9 cellular contexts compared by ENCODE assay signal in genomic region chr20:41011551-41012067, GRCh38. TPM values are rescaled to one million over a fixed set of nuclear protein-coding genes. Genes with fewer than 3 reads are reported as not detected.
DNase-seq lines count a peak whose midpoint lies in the region; ATAC-seq and TF ChIP-seq lines count a peak whose summit lies in the region.
"Had no signal": no experiment of that assay in that cellular context is flagged by ENCODE, and none has a peak within 500 bp of the region (broad histone marks: within the 10 kb centered on the region; RNA-seq: fewer than 3 reads in every experiment).

No MANE protein-coding gene starts in this region.

- H3K4me1 ChIP-seq in PC-9 (replicated peaks; ENCODE audit: insufficient read depth) (peaks cover 82% of the 10 kb centered on the region), thyroid gland (peaks cover 12 to 45% of the 10 kb centered on the region in 2 donors)

- no peaks in the 10 kb centered on the region for H3K9me3 ChIP-seq in PC-9 (ENCODE audit: insufficient read depth, low read depth)
- no peaks in the 10 kb centered on the region for H3K9me3 ChIP-seq in thyroid gland

- H3K4me1 Mint-ChIP-seq in activated naive CD4-positive, alpha-beta T cell treated with anti-CD3 and anti-CD28 coated beads for 36 hours (ENCODE audit: low read depth): peaks cover 25% of the 10 kb centered on the region

- POLR2A ChIA-PET in PC-9 (lab: Charles Lee; ENCODE audit: unreplicated experiment): no interaction called here

- DNase-seq in activated naive CD4-positive, alpha-beta T cell treated with anti-CD3 and anti-CD28 coated beads, Interleukin-2, amount 50 U/mL, for 72 hours (ENCODE audit: low spot score in 2 of 2): no peak
- DNase-seq in activated naive CD4-positive, alpha-beta T cell treated with anti-CD3 and anti-CD28 coated beads for 36 hours: no peak
- DNase-seq in PC-9 (peak; percentile 33 to 63), thyroid gland (no peak), omental fat pad (ENCODE audit: low spot score) (no peak), DMS153 (lab: John Stamatoyannopoulos, UW) (no peak), NCI-H2227 (lab: John Stamatoyannopoulos, UW; ENCODE audit: unreplicated experiment) (no peak)

- no peaks in the 10 kb centered on the region for H4K20me1 ChIP-seq in PC-9 (ENCODE audit: insufficient read depth)

- H3K27ac Mint-ChIP-seq in activated naive CD4-positive, alpha-beta T cell treated with anti-CD3 and anti-CD28 coated beads, Interleukin-2, amount 50 U/mL, for 72 hours: peak overlapping the region; percentile 28 to 65
- no peak overlapping the region for H3K27ac Mint-ChIP-seq in activated naive CD4-positive, alpha-beta T cell treated with anti-CD3 and anti-CD28 coated beads for 36 hours

- no peak overlapping the region for H3K4me3 Mint-ChIP-seq in activated naive CD4-positive, alpha-beta T cell treated with anti-CD3 and anti-CD28 coated beads for 36 hours

- 0 out of 2 replicates have a peak overlapping the region, but pooled peaks have one; percentile 15 for H2AFZ ChIP-seq in PC-9

- ATAC-seq in activated naive CD4-positive, alpha-beta T cell treated with anti-CD3 and anti-CD28 coated beads, Interleukin-2, amount 50 U/mL, for 72 hours: peak; percentile 76 to 84
- peak; percentile 83 for ATAC-seq in HG03025 (IDR thresholded peaks at IDR 0.05; ENCODE audit: low FRiP score, unreplicated experiment)
- no peak for ATAC-seq in omental fat pad (ENCODE audit: low FRiP score)

- intact Hi-C loops in activated naive CD4-positive, alpha-beta T cell treated with anti-CD3 and anti-CD28 coated beads for 36 hours (cut with micrococcal nuclease): no loop called here
- intact Hi-C loops in PC-9 (cut with micrococcal nuclease; ENCODE audit: unreplicated experiment): no loop called here
- intact Hi-C loops in thyroid gland (cut with DNase I): no loop called here

- H3K36me3 ChIP-seq in PC-9 (ENCODE audit: low read depth) (no peaks in the 10 kb centered on the region), thyroid gland (no peaks in the 10 kb centered on the region)

- CTCF ChIA-PET in activated naive CD4-positive, alpha-beta T cell treated with anti-CD3 and anti-CD28 coated beads for 36 hours (lab: Charles Lee): interaction anchor here (2.6 kb wide), 1 partner anchor 21 kb away, joined by 8 read pairs; no protein-coding TSS in a partner anchor
- CTCF ChIA-PET in PC-9 (lab: Charles Lee): interaction anchor here (0.8 kb wide), 1 partner anchor 21 kb away, joined by 4 read pairs; no protein-coding TSS in a partner anchor

- H3K27ac ChIP-seq in PC-9: no peak overlapping the region
- peak overlapping the region in 2 of 3 donors; percentile 46 to 48 for H3K27ac ChIP-seq in thyroid gland
- H3K27ac ChIP-seq: SK-N-MC had no signal

- H3K27me3 ChIP-seq in PC-9 (ENCODE audit: insufficient read depth, low read depth): no peaks in the 10 kb centered on the region
- no peaks in the 10 kb centered on the region for H3K27me3 ChIP-seq in thyroid gland

- H3K4me3 ChIP-seq in PC-9: no peak overlapping the region
- H3K4me3 ChIP-seq in thyroid gland (replicated peaks in 1 of 3): no peak overlapping the region
- H3K4me3 ChIP-seq: SK-N-MC had no signal

- BruUV-seq in PC-9 (replicated peaks; lab: Mats Ljungman, UMichigan): no TSS peak

- peaks cover 0 to 6% of the 10 kb centered on the region in 2 donors for H3K9me3 Mint-ChIP-seq in activated naive CD4-positive, alpha-beta T cell treated with anti-CD3 and anti-CD28 coated beads, Interleukin-2, amount 50 U/mL, for 72 hours
- H3K9me3 Mint-ChIP-seq in activated naive CD4-positive, alpha-beta T cell treated with anti-CD3 and anti-CD28 coated beads for 36 hours: no peaks in the 10 kb centered on the region

- no peaks in the 10 kb centered on the region for H3K27me3 Mint-ChIP-seq in activated naive CD4-positive, alpha-beta T cell treated with anti-CD3 and anti-CD28 coated beads for 36 hours (ENCODE audit: low read depth)

- TF ChIP-seq CTCF in PC-9 (conservative IDR thresholded peaks at IDR 0.05): no peak
- TF ChIP-seq CTCF in thyroid gland (IDR thresholded peaks at IDR 0.05): no peak
- TF ChIP-seq CTCF in omental fat pad (IDR thresholded peaks at IDR 0.05): no peak

- peaks cover 0 to 7% of the 10 kb centered on the region in 2 donors for H3K36me3 Mint-ChIP-seq in activated naive CD4-positive, alpha-beta T cell treated with anti-CD3 and anti-CD28 coated beads, Interleukin-2, amount 50 U/mL, for 72 hours
- no peaks in the 10 kb centered on the region for H3K36me3 Mint-ChIP-seq in activated naive CD4-positive, alpha-beta T cell treated with anti-CD3 and anti-CD28 coated beads for 36 hours (ENCODE audit: low read depth)

- TF ChIP-seq POLR2A in thyroid gland (IDR thresholded peaks at IDR 0.05): peak in 1 of 2 donors; percentile 17

- no peaks in the 10 kb centered on the region for H3K9me2 ChIP-seq in PC-9 (ENCODE audit: insufficient read depth)

- 58 to 61% methylated on average over 5 of the region's 5 CpGs for WGBS in thyroid gland, 2 donors

- peaks cover 27% of the 10 kb centered on the region for H3F3A ChIP-seq in PC-9 (ENCODE audit: insufficient read depth, low read depth)

- peak overlapping the region; percentile 35 for H3K4me2 ChIP-seq in PC-9

- no peaks in the 10 kb centered on the region for H3K79me2 ChIP-seq in PC-9 (ENCODE audit: low read depth)

RNA-seq across cellular contexts. Expression of gene TOP1, which starts 17.0 kb away (rescaled TPM):
- total RNA-seq in activated naive CD4-positive, alpha-beta T cell treated with anti-CD3 and anti-CD28 coated beads, Interleukin-2, amount 50 U/mL, for 72 hours: 10 to 100 TPM; 62.4 to 98.9 TPM
- 10 to 100 TPM; 91.7 to 92.6 TPM for total RNA-seq in activated naive CD4-positive, alpha-beta T cell treated with anti-CD3 and anti-CD28 coated beads for 36 hours
- 39.1 and 55.8 TPM in 2 replicates for total RNA-seq in PC-9 (2021)
- total RNA-seq in thyroid gland: 10 to 100 TPM; 31.3 to 46.3 (median 41.4) TPM
- total RNA-seq in omental fat pad: 10 to 100 TPM; 27.6 to 70.6 (median 40.4) TPM

Comparison
In these comparisons a context has a peak if more than half of its experiments do, and no peak if none do; other contexts are left out.
1. DNase-seq: peak in PC-9 (2 of 2); none in activated naive CD4-positive, alpha-beta T cell treated with anti-CD3 and anti-CD28 coated beads, Interleukin-2, amount 50 U/mL, for 72 hours (0 of 2), activated naive CD4-positive, alpha-beta T cell treated with anti-CD3 and anti-CD28 coated beads for 36 hours (single experiment), thyroid gland (0 of 2), omental fat pad (single experiment), DMS153 (single experiment) and NCI-H2227 (single experiment).